21 cellular contexts compared by ENCODE assay signal in genomic region chr1:236888903-236889302, GRCh38.
DNase-seq lines count a peak whose midpoint lies in the region; ATAC-seq and TF ChIP-seq lines count a peak whose summit lies in the region.
"Had no signal": no experiment of that assay in that cellular context is flagged by ENCODE, and none has a peak within 500 bp of the region (broad histone marks: within the 10 kb centered on the region; RNA-seq: fewer than 3 reads in every experiment).

No MANE protein-coding gene starts in this region.

- H3K4me3 Mint-ChIP-seq in stimulated activated naive CD8-positive, alpha-beta T cell treated with anti-CD3 and anti-CD28 coated beads, Interleukin-15, Interleukin-2, amounts not matched to agents 100 ng/mL and 50 ng/mL, for 24 hours, result no peak overlapping the region
- H3K4me3 Mint-ChIP-seq in stimulated activated naive CD8-positive, alpha-beta T cell treated with anti-CD3 and anti-CD28 coated beads, Interleukin-15, amount 100 ng/mL, for 72 hours, result no peak overlapping the region
- H3K4me3 Mint-ChIP-seq: neural progenitor cell; stimulated activated memory B cell treated with anti-CD40 and anti-IgM and Interleukin-4, amounts not matched to agents 10 μg/mL and 1 μg/mL and 100 μg/mL, for 72 hours; T-helper 1 cell treated with Interleukin-12 subunit alpha and Interleukin-12 subunit beta and Interleukin-4 antibody, amounts not matched to agents 30 μg/mL and 1 μg/mL, for 36 hours had no signal

- no peak overlapping the region for H3K27ac ChIP-seq in A673 (ENCODE audit: low read depth, low read length, poor library complexity, severe bottlenecking)
- H3K27ac ChIP-seq: A549; ascending aorta; BLaER1 treated with 17β-estradiol and CSF1 and Interleukin-3, amounts not matched to agents 10 nM and 100 nM; neural progenitor cell; SJSA1; upper lobe of right lung had no signal

- no peak for DNase-seq in stimulated activated naive CD8-positive, alpha-beta T cell treated with anti-CD3 and anti-CD28 coated beads, Interleukin-15, amount 100 ng/mL, for 72 hours
- DNase-seq in head of caudate nucleus (peak; percentile 54 to 94 (median 80)), nucleus accumbens (lab: John Stamatoyannopoulos, UW) (peak in 40 of 56 donors; percentile 3 to 86 (median 38)), A673 (ENCODE audit: low spot score) (no peak), COLO829 (ENCODE audit: low spot score) (no peak)
- DNase-seq in activated CD4-positive, alpha-beta T cell treated with anti-CD3 and anti-CD28 coated beads for 48 hours, result no peak
- DNase-seq: activated CD4-positive, alpha-beta T cell treated with anti-CD3 and anti-CD28 coated beads, Interleukin-2, amount 50 U/mL, for 4 hours; activated naive CD4-positive, alpha-beta T cell treated with Interleukin-2 at 50 U/mL for 16 hours; cortex of kidney; NCI-H1417 treated with DMSO at 0.1 percent for 48 hours; stimulated activated CD4-positive, alpha-beta T cell treated with anti-CD3 and anti-CD28 coated beads, Interleukin-15, amount 100 ng/mL, for 24 hours; upper lobe of right lung had no signal

- no peaks in the 10 kb centered on the region for H3K9me3 Mint-ChIP-seq in stimulated activated naive CD8-positive, alpha-beta T cell treated with anti-CD3 and anti-CD28 coated beads, Interleukin-15, Interleukin-2, amounts not matched to agents 100 ng/mL and 50 ng/mL, for 24 hours
- H3K9me3 Mint-ChIP-seq in stimulated activated naive CD8-positive, alpha-beta T cell treated with anti-CD3 and anti-CD28 coated beads, Interleukin-15, amount 100 ng/mL, for 72 hours, result no peaks in the 10 kb centered on the region
- H3K9me3 Mint-ChIP-seq: neural progenitor cell; stimulated activated memory B cell treated with anti-CD40 and anti-IgM and Interleukin-4, amounts not matched to agents 10 μg/mL and 1 μg/mL and 100 μg/mL, for 72 hours; T-helper 1 cell treated with Interleukin-12 subunit alpha and Interleukin-12 subunit beta and Interleukin-4 antibody, amounts not matched to agents 30 μg/mL and 1 μg/mL, for 36 hours had no signal

- no peak for TF ChIP-seq CTCF in A673 (conservative IDR thresholded peaks at IDR 0.05; ENCODE audit: low read depth, low read length)

- H3K9me3 ChIP-seq in A673 (ENCODE audit: low read depth, low read length, poor library complexity, severe bottlenecking), result no peaks in the 10 kb centered on the region
- H3K9me3 ChIP-seq: A549; ascending aorta; BLaER1 treated with 17β-estradiol and CSF1 and Interleukin-3, amounts not matched to agents 10 nM and 100 nM; SJSA1; upper lobe of right lung had no signal

- peaks cover 87% of the 10 kb centered on the region for H3K36me3 Mint-ChIP-seq in stimulated activated naive CD8-positive, alpha-beta T cell treated with anti-CD3 and anti-CD28 coated beads, Interleukin-15, Interleukin-2, amounts not matched to agents 100 ng/mL and 50 ng/mL, for 24 hours (ENCODE audit: low read depth)

- H3K36me3 ChIP-seq in A673 (ENCODE audit: insufficient read depth, low read length, poor library complexity, severe bottlenecking), result no peaks in the 10 kb centered on the region
- H3K36me3 ChIP-seq: neural progenitor cell had no signal

- H3K27me3 Mint-ChIP-seq in stimulated activated naive CD8-positive, alpha-beta T cell treated with anti-CD3 and anti-CD28 coated beads, Interleukin-15, Interleukin-2, amounts not matched to agents 100 ng/mL and 50 ng/mL, for 24 hours, result no peaks in the 10 kb centered on the region
- H3K27me3 Mint-ChIP-seq in stimulated activated naive CD8-positive, alpha-beta T cell treated with anti-CD3 and anti-CD28 coated beads, Interleukin-15, amount 100 ng/mL, for 72 hours, result no peaks in the 10 kb centered on the region
- H3K27me3 Mint-ChIP-seq: stimulated activated memory B cell treated with anti-CD40 and anti-IgM and Interleukin-4, amounts not matched to agents 10 μg/mL and 1 μg/mL and 100 μg/mL, for 72 hours had no signal

- intact Hi-C loops in head of caudate nucleus (cut with DNase I) (no loop called here), A673 (cut with micrococcal nuclease; ENCODE audit: unreplicated experiment) (no loop called here)

- POLR2A ChIA-PET in A673 (lab: Charles Lee; ENCODE audit: low non-redundant PET), result no interaction called here

- no peak for ATAC-seq in stimulated activated naive CD8-positive, alpha-beta T cell treated with anti-CD3 and anti-CD28 coated beads, Interleukin-15, amount 100 ng/mL, for 72 hours
- no peak for ATAC-seq in GM19455 (IDR thresholded peaks at IDR 0.05; ENCODE audit: unreplicated experiment)
- ATAC-seq: A549; stimulated activated memory B cell treated with anti-CD40 and anti-IgM and Interleukin-4, amounts not matched to agents 10 μg/mL and 1 μg/mL and 100 μg/mL, for 72 hours; upper lobe of right lung had no signal

- H3K4me1 Mint-ChIP-seq in stimulated activated naive CD8-positive, alpha-beta T cell treated with anti-CD3 and anti-CD28 coated beads, Interleukin-15, Interleukin-2, amounts not matched to agents 100 ng/mL and 50 ng/mL, for 24 hours (ENCODE audit: low read depth), result no peaks in the 10 kb centered on the region
- no peaks in the 10 kb centered on the region for H3K4me1 Mint-ChIP-seq in stimulated activated naive CD8-positive, alpha-beta T cell treated with anti-CD3 and anti-CD28 coated beads, Interleukin-15, amount 100 ng/mL, for 72 hours
- H3K4me1 Mint-ChIP-seq: stimulated activated memory B cell treated with anti-CD40 and anti-IgM and Interleukin-4, amounts not matched to agents 10 μg/mL and 1 μg/mL and 100 μg/mL, for 72 hours had no signal

- CTCF ChIA-PET in A673 (lab: Charles Lee), result no interaction called here

- no peaks in the 10 kb centered on the region for H3K27me3 ChIP-seq in A673 (replicated peaks; ENCODE audit: insufficient read depth, low read depth, low read length, poor library complexity)
- H3K27me3 ChIP-seq: ascending aorta; BLaER1 treated with 17β-estradiol and CSF1 and Interleukin-3, amounts not matched to agents 10 nM and 100 nM; neural progenitor cell; SJSA1; upper lobe of right lung had no signal

- no peak overlapping the region for H3K4me3 ChIP-seq in A673 (ENCODE audit: low read depth, low read length, poor library complexity, severe bottlenecking)
- H3K4me3 ChIP-seq: A549; ascending aorta; BLaER1 treated with 17β-estradiol and CSF1 and Interleukin-3, amounts not matched to agents 10 nM and 100 nM; neural progenitor cell; SJSA1; upper lobe of right lung had no signal

- H3K4me1 ChIP-seq in A673 (ENCODE audit: insufficient read depth, low read length, poor library complexity, severe bottlenecking), result no peaks in the 10 kb centered on the region
- H3K4me1 ChIP-seq: BLaER1 treated with 17β-estradiol and CSF1 and Interleukin-3, amounts not matched to agents 10 nM and 100 nM; neural progenitor cell; SJSA1; upper lobe of right lung had no signal

- peak overlapping the region; percentile 1 for H3K27ac Mint-ChIP-seq in stimulated activated naive CD8-positive, alpha-beta T cell treated with anti-CD3 and anti-CD28 coated beads, Interleukin-15, Interleukin-2, amounts not matched to agents 100 ng/mL and 50 ng/mL, for 24 hours
- H3K27ac Mint-ChIP-seq in stimulated activated naive CD8-positive, alpha-beta T cell treated with anti-CD3 and anti-CD28 coated beads, Interleukin-15, amount 100 ng/mL, for 72 hours, result no peak overlapping the region
- H3K27ac Mint-ChIP-seq: neural progenitor cell; stimulated activated memory B cell treated with anti-CD40 and anti-IgM and Interleukin-4, amounts not matched to agents 10 μg/mL and 1 μg/mL and 100 μg/mL, for 72 hours; T-helper 1 cell treated with Interleukin-12 subunit alpha and Interleukin-12 subunit beta and Interleukin-4 antibody, amounts not matched to agents 30 μg/mL and 1 μg/mL, for 36 hours had no signal

- no TSS peak for BruUV-seq in A673 (replicated peaks; lab: Mats Ljungman, UMichigan)

Comparison
In these comparisons a context has a peak if more than half of its experiments do, and no peak if none do; other contexts are left out.
1. DNase-seq: peak in head of caudate nucleus (42 of 42) and nucleus accumbens (40 of 56); none in stimulated activated naive CD8-positive, alpha-beta T cell treated with anti-CD3 and anti-CD28 coated beads, Interleukin-15, amount 100 ng/mL, for 72 hours (0 of 2), A673 (single experiment), COLO829 (single experiment) and activated CD4-positive, alpha-beta T cell treated with anti-CD3 and anti-CD28 coated beads for 48 hours (single experiment).